1 cellular context compared by ENCODE assay signal in the genomic region with DNA sequence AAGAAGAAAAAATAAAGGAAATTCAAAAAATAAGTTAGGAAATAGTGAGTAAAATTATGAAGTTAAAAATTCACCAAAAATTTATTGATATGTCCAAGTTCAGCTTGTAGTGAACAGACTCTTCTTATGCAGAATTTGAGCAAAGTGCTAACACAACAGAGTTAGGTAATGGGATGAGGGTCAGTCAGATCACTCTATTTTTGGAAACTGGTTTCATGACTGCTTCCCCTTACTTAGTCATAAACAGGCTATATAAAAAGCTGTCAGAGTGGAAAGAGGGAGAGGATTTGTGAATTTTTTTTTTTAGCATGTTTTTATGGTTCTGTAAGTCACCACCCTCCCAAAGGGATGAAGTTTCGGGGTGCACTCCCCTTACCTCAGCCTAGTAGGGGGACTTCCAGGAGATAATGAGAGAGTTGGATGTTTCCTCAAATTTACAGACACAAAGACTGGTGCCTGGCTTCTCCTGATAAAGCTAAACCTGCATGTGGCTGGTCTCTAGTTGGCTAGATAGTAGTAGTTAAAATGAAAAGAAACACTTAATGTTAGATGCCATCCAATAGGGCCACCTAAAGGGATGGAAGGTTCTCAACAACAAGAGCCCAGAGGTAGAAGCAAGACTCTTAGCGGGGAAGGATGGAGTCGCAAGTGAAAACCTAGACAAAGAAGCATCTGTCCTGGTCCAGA.
TF ChIP-seq lines count a peak whose summit lies in the region.

No MANE protein-coding gene starts in this region.

TF ChIP-seq in liver, 16 proteins besides CTCF, POLR2A, EP300 and RAD21 (continued from another document):
- TF ChIP-seq, protein P1, sequence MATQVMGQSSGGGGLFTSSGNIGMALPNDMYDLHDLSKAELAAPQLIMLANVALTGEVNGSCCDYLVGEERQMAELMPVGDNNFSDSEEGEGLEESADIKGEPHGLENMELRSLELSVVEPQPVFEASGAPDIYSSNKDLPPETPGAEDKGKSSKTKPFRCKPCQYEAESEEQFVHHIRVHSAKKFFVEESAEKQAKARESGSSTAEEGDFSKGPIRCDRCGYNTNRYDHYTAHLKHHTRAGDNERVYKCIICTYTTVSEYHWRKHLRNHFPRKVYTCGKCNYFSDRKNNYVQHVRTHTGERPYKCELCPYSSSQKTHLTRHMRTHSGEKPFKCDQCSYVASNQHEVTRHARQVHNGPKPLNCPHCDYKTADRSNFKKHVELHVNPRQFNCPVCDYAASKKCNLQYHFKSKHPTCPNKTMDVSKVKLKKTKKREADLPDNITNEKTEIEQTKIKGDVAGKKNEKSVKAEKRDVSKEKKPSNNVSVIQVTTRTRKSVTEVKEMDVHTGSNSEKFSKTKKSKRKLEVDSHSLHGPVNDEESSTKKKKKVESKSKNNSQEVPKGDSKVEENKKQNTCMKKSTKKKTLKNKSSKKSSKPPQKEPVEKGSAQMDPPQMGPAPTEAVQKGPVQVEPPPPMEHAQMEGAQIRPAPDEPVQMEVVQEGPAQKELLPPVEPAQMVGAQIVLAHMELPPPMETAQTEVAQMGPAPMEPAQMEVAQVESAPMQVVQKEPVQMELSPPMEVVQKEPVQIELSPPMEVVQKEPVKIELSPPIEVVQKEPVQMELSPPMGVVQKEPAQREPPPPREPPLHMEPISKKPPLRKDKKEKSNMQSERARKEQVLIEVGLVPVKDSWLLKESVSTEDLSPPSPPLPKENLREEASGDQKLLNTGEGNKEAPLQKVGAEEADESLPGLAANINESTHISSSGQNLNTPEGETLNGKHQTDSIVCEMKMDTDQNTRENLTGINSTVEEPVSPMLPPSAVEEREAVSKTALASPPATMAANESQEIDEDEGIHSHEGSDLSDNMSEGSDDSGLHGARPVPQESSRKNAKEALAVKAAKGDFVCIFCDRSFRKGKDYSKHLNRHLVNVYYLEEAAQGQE (IDR thresholded peaks at IDR 0.05), result peak; percentile 39
TF ChIP-seq in liver: peak in this region for 10.
